In the genomic region with DNA sequence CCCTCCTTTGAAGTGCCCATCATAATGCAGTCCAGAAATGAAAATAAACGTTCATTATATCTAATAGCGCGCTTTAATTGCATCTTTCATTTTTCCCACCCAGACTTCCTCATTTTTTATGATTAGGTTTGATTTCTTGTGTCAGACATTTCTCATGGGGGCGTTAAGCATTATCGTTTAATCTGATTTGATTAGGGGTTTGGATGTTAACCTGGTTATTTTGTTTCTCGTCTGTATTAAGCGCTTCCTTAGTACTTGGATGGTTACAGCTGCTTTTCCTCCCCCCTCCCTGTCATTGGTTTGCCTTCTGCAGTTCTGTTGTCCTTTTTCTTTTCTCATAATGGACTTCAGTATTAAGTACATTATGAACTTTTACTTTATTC, we compare ENCODE assay signal across 8 cellular contexts. TPM values are rescaled to one million over a fixed set of nuclear protein-coding genes. Genes with fewer than 3 reads are reported as not detected.
A peak's percentile ranks its signal among the peaks of the same experiment; 100 is the strongest.
DNase-seq lines count a peak whose midpoint lies in the region; ATAC-seq and TF ChIP-seq lines count a peak whose summit lies in the region.

No MANE protein-coding gene starts in this region.

- H3K4me3 ChIP-seq in right atrium auricular region (peak overlapping the region; percentile 96 to 97), lung (peak overlapping the region; percentile 59), aorta (ENCODE audit: low read length in 2 of 2) (peak overlapping the region; percentile 45 to 66)

- no peak for ATAC-seq in left ventricle myocardium superior
- no peak for ATAC-seq in lung (ENCODE audit: insufficient read depth, low FRiP score)
- ATAC-seq in aorta (ENCODE audit: low FRiP score) = no peak

- H3K27me3 ChIP-seq in right atrium auricular region (no peaks in the 10 kb centered on the region), lung (ENCODE audit: control insufficient read depth, insufficient read depth) (no peaks in the 10 kb centered on the region), aorta (ENCODE audit: control insufficient read depth in 1 of 2, insufficient read depth in 2 of 2, low read length in 1 of 2) (peaks cover 0 to 2% of the 10 kb centered on the region in 2 donors)

- H3K36me3 ChIP-seq in right atrium auricular region = peaks cover 46% of the 10 kb centered on the region
- peaks cover 7 to 9% of the 10 kb centered on the region in 2 donors for H3K36me3 ChIP-seq in lung (ENCODE audit: control insufficient read depth in 2 of 2, insufficient read depth in 2 of 2, low read length in 2 of 2)
- H3K36me3 ChIP-seq in aorta (ENCODE audit: control insufficient read depth in 1 of 2, insufficient read depth in 2 of 2, low read length in 1 of 2) = peaks cover 2 to 4% of the 10 kb centered on the region in 2 donors

- H3K9me3 ChIP-seq in right atrium auricular region (no peaks in the 10 kb centered on the region), lung (ENCODE audit: control insufficient read depth in 2 of 2, insufficient read depth in 1 of 2, low read length in 1 of 2) (no peaks in the 10 kb centered on the region), aorta (ENCODE audit: control insufficient read depth, low read length) (no peaks in the 10 kb centered on the region)

- no peak for DNase-seq in right atrium auricular region (ENCODE audit: low spot score)
- DNase-seq in left ventricle myocardium superior = no peak
- peak; percentile 24 for DNase-seq in astrocyte of the hippocampus (ENCODE audit: low read depth, low spot score)
- no peak for DNase-seq in lung (ENCODE audit: low spot score)
- no peak for DNase-seq in aorta
- DNase-seq in NCI-H510A (lab: John Stamatoyannopoulos, UW) = no peak
- DNase-seq in Ammon's horn (ENCODE audit: low spot score) = no peak
- no peak for DNase-seq in NCI-H510A treated with DMSO at 0.1 percent for 48 hours (lab: John Stamatoyannopoulos, UW)

- intact Hi-C loops in left ventricle myocardium superior (cut with micrococcal nuclease) = no loop called here
- intact Hi-C loops in aorta (cut with DNase I) = no loop called here

- TF ChIP-seq CTCF in right atrium auricular region (IDR thresholded peaks at IDR 0.05) (no peak), lung (IDR thresholded peaks at IDR 0.05; ENCODE audit: control extremely low read depth, extremely low read depth) (no peak)

- H3K27ac ChIP-seq in right atrium auricular region (peak overlapping the region; percentile 99 to 100), lung (ENCODE audit: low read depth in 1 of 2, low read length in 1 of 2) (peak overlapping the region; percentile 99 to 100), aorta (ENCODE audit: low read depth in 1 of 2, low read length in 2 of 2) (peak overlapping the region in 1 of 2 donors; percentile 72)

- 0 to 2% methylated on average over 7 of the region's 7 CpGs for WGBS in lung, 2 donors
- WGBS in aorta, 2 donors = 0 to 1% methylated on average over 7 of the region's 7 CpGs

- H3K4me1 ChIP-seq in right atrium auricular region (peaks cover 0 to 45% of the 10 kb centered on the region in 2 donors), lung (ENCODE audit: control insufficient read depth in 2 of 2, insufficient read depth in 2 of 2, low read length in 2 of 2) (peaks cover 0 to 12% of the 10 kb centered on the region in 2 donors), aorta (ENCODE audit: control insufficient read depth in 1 of 2, insufficient read depth in 2 of 2, low read length in 2 of 2) (peaks cover 0 to 2% of the 10 kb centered on the region in 2 donors)

RNA-seq across cellular contexts. Expression of gene MFSD11, which starts 0.5 kb away (rescaled TPM):
- 10 to 100 TPM; 24.8 to 29.3 TPM for total RNA-seq in right atrium auricular region
- 21.3 TPM for total RNA-seq in left ventricle myocardium superior
- total RNA-seq in lung = 10 to 100 TPM; 30.5 to 57.5 TPM
- polyA plus RNA-seq in lung = 10 to 100 TPM; 12.0 to 19.5 TPM
- 10 to 100 TPM; 24.5 to 38.2 TPM for total RNA-seq in aorta
- 10 to 100 TPM in 1 of 2 donors, 1 to 10 TPM in 1; 6.8 to 19.9 TPM for polyA plus RNA-seq in aorta

RNA-seq across cellular contexts. Expression of gene SRSF2, which starts 1.3 kb away (rescaled TPM):
- total RNA-seq in right atrium auricular region (100 to 1,000 TPM in 1 of 2 donors, 10 to 100 TPM in 1; 78.3 to 135 TPM), left ventricle myocardium superior (78.0 TPM), lung (100 to 1,000 TPM; 172 to 215 TPM), aorta (100 to 1,000 TPM; 133 to 134 TPM)
- polyA plus RNA-seq in lung (100 to 1,000 TPM; 136 to 251 TPM), aorta (100 to 1,000 TPM in 1 of 2 donors, 10 to 100 TPM in 1; 64.4 to 152 TPM)

RNA-seq across cellular contexts. Expression of gene METTL23, which starts 11.8 kb away (rescaled TPM):
- total RNA-seq in right atrium auricular region (10 to 100 TPM; 22.6 to 26.8 TPM), left ventricle myocardium superior (21.0 TPM), lung (10 to 100 TPM; 23.1 to 34.5 TPM), aorta (10 to 100 TPM; 26.8 to 27.9 TPM)
- polyA plus RNA-seq in lung (10 to 100 TPM; 37.7 to 43.1 TPM), aorta (10 to 100 TPM; 28.5 to 37.5 TPM)

RNA-seq across cellular contexts. Expression of gene JMJD6, which starts 12.1 kb away (rescaled TPM):
- total RNA-seq in right atrium auricular region = 10 to 100 TPM; 35.0 to 37.4 TPM
- total RNA-seq in left ventricle myocardium superior = 68.6 TPM
- total RNA-seq in lung = 10 to 100 TPM; 25.6 to 34.3 TPM
- polyA plus RNA-seq in lung = 10 to 100 TPM; 23.8 to 52.9 TPM
- 10 to 100 TPM; 36.5 to 55.4 TPM for total RNA-seq in aorta
- polyA plus RNA-seq in aorta = 10 to 100 TPM; 29.3 to 82.5 TPM

RNA-seq across cellular contexts. Expression of gene MXRA7, which starts 27.7 kb away (rescaled TPM):
- total RNA-seq in right atrium auricular region (100 to 1,000 TPM; 440 to 644 TPM), left ventricle myocardium superior (364 TPM), lung (100 to 1,000 TPM; 101 to 127 TPM), aorta (100 to 1,000 TPM; 256 to 262 TPM)
- polyA plus RNA-seq in lung (10 to 100 TPM; 60.9 to 65.4 TPM), aorta (100 to 1,000 TPM; 357 to 465 TPM)
